ENCODE assay signal across 12 cellular contexts in genomic region chr10:112456533-112456932, GRCh38. TPM values are rescaled to one million over a fixed set of nuclear protein-coding genes. Genes with fewer than 3 reads are reported as not detected.
DNase-seq lines count a peak whose midpoint lies in the region; ATAC-seq, FAIRE-seq and TF ChIP-seq lines count a peak whose summit lies in the region.
"Had no signal": no experiment of that assay in that cellular context is flagged by ENCODE, and none has a peak within 500 bp of the region (broad histone marks: within the 10 kb centered on the region; RNA-seq: fewer than 3 reads in every experiment).

No MANE protein-coding gene starts in this region.

- no peak for FAIRE-seq in A549 (lab: Jason Lieb, UNC)
- no peak for FAIRE-seq in K562 (lab: Jason Lieb, UNC)

- peaks cover 17% of the 10 kb centered on the region; the same call in 1 of the 2 replicates for H3K79me2 ChIP-seq in DND-41 (ENCODE audit: insufficient read depth, low read length)
- peaks cover 18% of the 10 kb centered on the region for H3K79me2 ChIP-seq in Loucy (ENCODE audit: insufficient read depth, low read length)
- H3K79me2 ChIP-seq in K562 (ENCODE audit: control insufficient read depth, insufficient read depth, low read length) = no peaks in the 10 kb centered on the region

- ATAC-seq in A549 (peak in 1 of 2 experiments; percentile 52; a peak in 3 of 6 replicates), DND-41 (ENCODE audit: insufficient read depth, low read depth) (no peak), K562 (no peak; the same call in 1 of the 3 replicates)
- ATAC-seq: natural killer cell had no signal

- H4K20me1 ChIP-seq in DND-41 (ENCODE audit: insufficient read depth, low read length) = peaks cover 2% of the 10 kb centered on the region; the same call in 1 of the 2 replicates
- H4K20me1 ChIP-seq in Loucy (ENCODE audit: insufficient read depth, low read length, poor library complexity, severe bottlenecking) = peaks cover 3% of the 10 kb centered on the region
- H4K20me1 ChIP-seq in K562 (replicated peaks; ENCODE audit: control insufficient read depth, insufficient read depth, low read length) = no peaks in the 10 kb centered on the region

- TF ChIP-seq POLR2A in A549 (IDR thresholded peaks at IDR 0.05; ENCODE audit: low read length) (no peak), K562 (conservative IDR thresholded peaks at IDR 0.05) (no peak), thyroid gland (IDR thresholded peaks at IDR 0.05) (no peak)

- no peak overlapping the region for H3K4me2 ChIP-seq in A549
- no peak overlapping the region for H3K4me2 ChIP-seq in DND-41 (ENCODE audit: insufficient read depth, low read length)
- no peak overlapping the region for H3K4me2 ChIP-seq in Loucy (ENCODE audit: low read depth, low read length, poor library complexity, severe bottlenecking)
- H3K4me2 ChIP-seq in K562 (ENCODE audit: insufficient read depth, low read length) = no peak overlapping the region
- H3K4me2 ChIP-seq: BLaER1 had no signal

- no peaks in the 10 kb centered on the region for H3K9me2 ChIP-seq in Loucy (replicated peaks; ENCODE audit: low read depth, low read length)

- no peak overlapping the region for H2AFZ ChIP-seq in DND-41 (ENCODE audit: low read depth, low read length)
- H2AFZ ChIP-seq in Loucy (ENCODE audit: low read length) = no peak overlapping the region
- no peak overlapping the region for H2AFZ ChIP-seq in K562 (ENCODE audit: low read depth, low read length)

- TF ChIP-seq RAD21 in A549 (conservative IDR thresholded peaks at IDR 0.05 in 1 of 2, IDR thresholded peaks at IDR 0.05 in 1 of 2) = no peak
- TF ChIP-seq RAD21 in K562 (CRISPR knock-in tag; conservative IDR thresholded peaks at IDR 0.05 in 1 of 2, IDR thresholded peaks at IDR 0.05 in 1 of 2) = no peak

- intact Hi-C loops in K562 (cut with micrococcal nuclease) = no loop called here
- intact Hi-C loops in thyroid gland (cut with DNase I) = no loop called here

- H3K4me3 ChIP-seq in A549 = no peak overlapping the region
- no peak overlapping the region for H3K4me3 ChIP-seq in DND-41 (ENCODE audit: low read depth in 1 of 2, low read length in 2 of 2)
- no peak overlapping the region for H3K4me3 ChIP-seq in Loucy (ENCODE audit: low read length, poor library complexity, severe bottlenecking)
- no peak overlapping the region for H3K4me3 ChIP-seq in K562
- no peak overlapping the region for H3K4me3 ChIP-seq in thyroid gland (replicated peaks in 1 of 3)
- H3K4me3 ChIP-seq: BLaER1, thoracic aorta had no signal

- H3K36me3 ChIP-seq in DND-41 (ENCODE audit: insufficient read depth, low read length) = no peaks in the 10 kb centered on the region
- H3K36me3 ChIP-seq in Loucy (ENCODE audit: insufficient read depth, low read length) = no peaks in the 10 kb centered on the region
- peaks cover 5% of the 10 kb centered on the region; the same call in 1 of the 3 replicates for H3K36me3 ChIP-seq in K562 (ENCODE audit: control insufficient read depth, insufficient read depth, low read length)
- no peaks in the 10 kb centered on the region for H3K36me3 ChIP-seq in thyroid gland

- in situ Hi-C loops in K562 (cut with MboI) = no loop called here

- CTCF ChIA-PET in A549 (lab: Yijun Ruan, JAX) = interaction anchor here (0.6 to 1.2 kb wide), 5 partner anchors 15 to 1065 kb away, joined by 3 to 5 read pairs (median 3); no protein-coding TSS in a partner anchor
- CTCF ChIA-PET in K562 (lab: Yijun Ruan, JAX; ENCODE audit: low intra/inter-chr PET ratio) = no interaction called here

- H3K9ac ChIP-seq in DND-41 (ENCODE audit: low read depth, low read length) (no peak overlapping the region), Loucy (ENCODE audit: low read depth, low read length, poor library complexity, severe bottlenecking) (no peak overlapping the region), K562 (ENCODE audit: insufficient read depth in 1 of 2, low read depth in 2 of 2, low read length in 2 of 2) (no peak overlapping the region)
- H3K9ac ChIP-seq: BLaER1 had no signal

- H3K27ac ChIP-seq in A549 (no peak overlapping the region), DND-41 (ENCODE audit: low read length) (no peak overlapping the region), K562 (ENCODE audit: extremely low read depth, low read depth, low read length) (no peak overlapping the region), caudate nucleus (ENCODE audit: low read depth, low read length) (no peak overlapping the region), thyroid gland (no peak overlapping the region)
- H3K27ac ChIP-seq: BLaER1, thoracic aorta had no signal

- H3K27me3 ChIP-seq in DND-41 (ENCODE audit: insufficient read depth, low read length, poor library complexity) (no peaks in the 10 kb centered on the region), Loucy (ENCODE audit: insufficient read depth, low read length, poor library complexity, severe bottlenecking) (no peaks in the 10 kb centered on the region), K562 (ENCODE audit: control insufficient read depth in 2 of 2, insufficient read depth in 2 of 2, low read length in 2 of 2) (no peaks in the 10 kb centered on the region), thyroid gland (no peaks in the 10 kb centered on the region)
- H3K27me3 ChIP-seq: BLaER1 had no signal

- peaks cover 12% of the 10 kb centered on the region for H3K9me3 ChIP-seq in A549
- no peaks in the 10 kb centered on the region for H3K9me3 ChIP-seq in DND-41 (ENCODE audit: insufficient read depth, low read length, severe bottlenecking)
- no peaks in the 10 kb centered on the region for H3K9me3 ChIP-seq in Loucy (ENCODE audit: insufficient read depth, low read depth, low read length)
- no peaks in the 10 kb centered on the region for H3K9me3 ChIP-seq in K562 (replicated peaks; ENCODE audit: control insufficient read depth, insufficient read depth, low read depth, low read length)
- no peaks in the 10 kb centered on the region for H3K9me3 ChIP-seq in thyroid gland
- H3K9me3 ChIP-seq: BLaER1, thoracic aorta had no signal

- H3K4me1 ChIP-seq in A549 = peaks cover 11% of the 10 kb centered on the region; the same call in 1 of the 3 replicates
- H3K4me1 ChIP-seq in DND-41 (ENCODE audit: insufficient read depth, low read length) = peaks cover 2% of the 10 kb centered on the region; the same call in 1 of the 2 replicates
- H3K4me1 ChIP-seq in Loucy (ENCODE audit: insufficient read depth, low read length, poor library complexity, severe bottlenecking) = no peaks in the 10 kb centered on the region
- H3K4me1 ChIP-seq in K562 (replicated peaks in 1 of 2; ENCODE audit: control insufficient read depth in 2 of 2, insufficient read depth in 2 of 2, low read length in 2 of 2) = no peaks in the 10 kb centered on the region
- no peaks in the 10 kb centered on the region for H3K4me1 ChIP-seq in thyroid gland

- no TSS peak for BruUV-seq in K562 (replicated peaks; lab: Mats Ljungman, UMichigan)

- no peaks in the 10 kb centered on the region for H3K9me1 ChIP-seq in K562 (ENCODE audit: control insufficient read depth, insufficient read depth, low read length)

- POLR2A ChIA-PET in A549 (lab: Yijun Ruan, JAX) (no interaction called here), K562 (lab: Yijun Ruan, JAX) (no interaction called here)

- 98% methylated on average over 2 of the region's 2 CpGs for WGBS in A549 (ENCODE audit: missing lambda C conversion rate)
- WGBS in K562 (ENCODE audit: insufficient coverage, low coverage, missing lambda C conversion rate) = 89% methylated on average over 2 of the region's 2 CpGs
- 98 to 99% methylated on average over 2 of the region's 2 CpGs for WGBS in thyroid gland, 2 donors

- H3F3A ChIP-seq in Loucy (ENCODE audit: low read depth) = no peaks in the 10 kb centered on the region

- TF ChIP-seq CTCF in A549 (IDR thresholded peaks at IDR 0.05) = 0 out of 3 replicates have a peak, but pooled peaks have one; percentile 9
- peak; percentile 39 for TF ChIP-seq CTCF in DND-41 (IDR thresholded peaks at IDR 0.05; ENCODE audit: borderline replicate concordance, extremely low read depth, low read length, poor library complexity, severe bottlenecking)
- peak; percentile 59 for TF ChIP-seq CTCF in Loucy (conservative IDR thresholded peaks at IDR 0.05; ENCODE audit: low read length)
- TF ChIP-seq CTCF in K562 (IDR thresholded peaks at IDR 0.05 in 2 of 3, conservative IDR thresholded peaks at IDR 0.05 in 1 of 3; ENCODE audit: insufficient read depth in 2 of 3, low read depth in 1 of 3, low read length in 3 of 3) = peak in 2 of 3 experiments; percentile 20 to 26; a peak in 2 of 6 replicates
- TF ChIP-seq CTCF in thyroid gland (IDR thresholded peaks at IDR 0.05) = no peak

- DNase-seq in A549 (ENCODE audit: low read depth in 1 of 2, low spot score in 1 of 2) (no peak), DND-41 (no peak), K562 (ENCODE audit: extremely low read depth in 1 of 4, low spot score in 3 of 4) (peak in 1 of 4 experiments; percentile 6), caudate nucleus (lab: John Stamatoyannopoulos, UW) (no peak), NCI-H226 (no peak), thyroid gland (no peak)
- DNase-seq in NK-92 treated with Interleukin-12 subunit alpha and Interleukin-12 subunit beta, amount 100 ng/mL, for 24 hours (lab: John Stamatoyannopoulos, UW) = no peak
- DNase-seq: activated gamma-delta T cell treated with Interleukin-2 at 50 U/mL for 16 hours, natural killer cell had no signal

- TF ChIP-seq EP300 in A549 (IDR thresholded peaks at IDR 0.05) (no peak), K562 (IDR thresholded peaks at IDR 0.05; ENCODE audit: low read length) (no peak)

RNA-seq across cellular contexts. Expression of gene VTI1A, which starts 9.5 kb away (rescaled TPM):
- polyA plus RNA-seq in A549 (2011; rRNA removed) = 20.3 and 25.3 TPM in 2 replicates
- polyA plus RNA-seq in A549 (2012; cell fraction: cytosol; rRNA removed) = 6.8 and 7.3 TPM in 2 replicates
- 10.6 and 19.1 TPM in 2 replicates for polyA plus RNA-seq in A549 (2012; cell fraction: nucleus; rRNA removed)
- polyA plus RNA-seq in A549 (2017; fragmentation: RNase III; extraction: RNeasy Plus Mini Kit Qiagen cat#74134 plus additional on column Dnase treatment) = 16.7 to 17.2 TPM (median 17.0 TPM) in 3 replicates
- polyA minus RNA-seq in A549 (2011; rRNA and poly(A)+ RNA removed) = 16.5 and 19.8 TPM in 2 replicates
- 27.4 and 67.4 TPM in 2 replicates for total RNA-seq in K562 (2011; cell fraction: chromatin; rRNA removed; ENCODE audit: low replicate concordance)
- total RNA-seq in K562 (2011; cell fraction: nucleolus; rRNA removed) = 15.8 and 20.4 TPM in 2 replicates
- 33.9 and 50.8 TPM in 2 replicates for total RNA-seq in K562 (2011; cell fraction: nucleoplasm; rRNA removed)
- 20.1 and 20.8 TPM in 2 replicates for total RNA-seq in K562 (2014; rRNA removed)
- 20.9 and 26.7 TPM in 2 replicates for total RNA-seq in K562 (2014; rRNA removed; fragmentation: Illumina TruSeq; extraction: Trizol)
- total RNA-seq in K562 (2015; rRNA removed; fragmentation: Illumina TruSeq; extraction: Trizol) = 21.4 and 22.1 TPM in 2 replicates
- 20.4 and 21.2 TPM in 2 replicates for total RNA-seq in K562 (2021)
- polyA plus RNA-seq in K562 (2011; rRNA removed) = 12.2 and 15.9 TPM in 2 replicates
- polyA plus RNA-seq in K562 (2011; cell fraction: cytosol; rRNA removed) = 8.9 and 11.0 TPM in 2 replicates
- 16.9 and 18.1 TPM in 2 replicates for polyA plus RNA-seq in K562 (2011; cell fraction: nucleus; rRNA removed)
- polyA plus RNA-seq in K562 (2012) = 8.7 and 9.5 TPM in 2 replicates
- 14.9 and 15.7 TPM in 2 replicates for polyA plus RNA-seq in K562 (2014; fragmentation: Illumina TruSeq; extraction: Trizol)
- 10 to 100 TPM in 1 of 2 experiments, 1 to 10 TPM in 1; 9.3 to 13.3 TPM for polyA plus RNA-seq in K562 (2014; fragmentation: Nextera tagmentation; extraction: Ambion mirVana)
- polyA plus RNA-seq in K562 (2014; rRNA removed) = 15.7 and 16.0 TPM in 2 replicates
- polyA minus RNA-seq in K562 (2011; rRNA and poly(A)+ RNA removed) = 24.5 and 26.7 TPM in 2 replicates
- polyA minus RNA-seq in K562 (2011; cell fraction: cytosol; rRNA and poly(A)+ RNA removed) = 7.0 and 9.0 TPM in 2 replicates
- polyA minus RNA-seq in K562 (2011; cell fraction: nucleus; rRNA and poly(A)+ RNA removed) = 37.7 and 53.9 TPM in 2 replicates
- 10 to 100 TPM; 49.3 to 84.5 (median 61.2) TPM for total RNA-seq in thyroid gland

RNA-seq across cellular contexts. Expression of gene ZDHHC6, which starts 9.8 kb away (rescaled TPM):
- polyA plus RNA-seq in A549 (2011; rRNA removed) = 43.0 and 57.0 TPM in 2 replicates
- polyA plus RNA-seq in A549 (2012; cell fraction: cytosol; rRNA removed) = 11.6 and 14.2 TPM in 2 replicates
- polyA plus RNA-seq in A549 (2012; cell fraction: nucleus; rRNA removed) = 9.9 and 17.5 TPM in 2 replicates
- polyA plus RNA-seq in A549 (2017; fragmentation: RNase III; extraction: RNeasy Plus Mini Kit Qiagen cat#74134 plus additional on column Dnase treatment) = 37.2 to 40.4 TPM (median 38.2 TPM) in 3 replicates
- 15.9 and 16.8 TPM in 2 replicates for polyA minus RNA-seq in A549 (2011; rRNA and poly(A)+ RNA removed)
- 21.1 and 36.0 TPM in 2 replicates for total RNA-seq in K562 (2011; cell fraction: chromatin; rRNA removed; ENCODE audit: low replicate concordance)
- 12.8 and 13.3 TPM in 2 replicates for total RNA-seq in K562 (2011; cell fraction: nucleolus; rRNA removed)
- total RNA-seq in K562 (2011; cell fraction: nucleoplasm; rRNA removed) = 19.5 and 20.5 TPM in 2 replicates
- 13.6 and 14.1 TPM in 2 replicates for total RNA-seq in K562 (2014; rRNA removed)
- 20.1 and 20.3 TPM in 2 replicates for total RNA-seq in K562 (2014; rRNA removed; fragmentation: Illumina TruSeq; extraction: Trizol)
- 25.1 and 26.0 TPM in 2 replicates for total RNA-seq in K562 (2015; rRNA removed; fragmentation: Illumina TruSeq; extraction: Trizol)
- total RNA-seq in K562 (2021) = 18.1 and 19.3 TPM in 2 replicates
- 18.3 and 20.7 TPM in 2 replicates for polyA plus RNA-seq in K562 (2011; rRNA removed)
- 4.8 and 9.3 TPM in 2 replicates for polyA plus RNA-seq in K562 (2011; cell fraction: cytosol; rRNA removed)
- 46.1 and 62.4 TPM in 2 replicates for polyA plus RNA-seq in K562 (2011; cell fraction: nucleus; rRNA removed)
- polyA plus RNA-seq in K562 (2012) = 14.5 and 16.2 TPM in 2 replicates
- 18.3 and 24.0 TPM in 2 replicates for polyA plus RNA-seq in K562 (2014; fragmentation: Illumina TruSeq; extraction: Trizol)
- 10 to 100 TPM; 21.5 to 30.1 TPM for polyA plus RNA-seq in K562 (2014; fragmentation: Nextera tagmentation; extraction: Ambion mirVana)
- polyA plus RNA-seq in K562 (2014; rRNA removed) = 28.5 and 30.5 TPM in 2 replicates
- 16.4 and 19.0 TPM in 2 replicates for polyA minus RNA-seq in K562 (2011; rRNA and poly(A)+ RNA removed)
- polyA minus RNA-seq in K562 (2011; cell fraction: cytosol; rRNA and poly(A)+ RNA removed) = 4.9 and 6.0 TPM in 2 replicates
- 19.4 and 32.9 TPM in 2 replicates for polyA minus RNA-seq in K562 (2011; cell fraction: nucleus; rRNA and poly(A)+ RNA removed)
- total RNA-seq in thyroid gland = 10 to 100 TPM; 26.5 to 39.2 (median 34.1) TPM

Comparison
In these comparisons a context has a peak if more than half of its experiments do, and no peak if none do; other contexts are left out.
1. CTCF ChIP-seq: peak in A549 (single experiment), DND-41 (single experiment), Loucy (single experiment) and K562 (2 of 3); none in thyroid gland (0 of 6).
2. Of the 35 proteins assayed by ChIP-seq in both K562 and A549: peak only in K562: none; only in A549: none; in both: CTCF; in neither: 34.